26 cellular contexts compared by ENCODE assay signal in the genomic region with DNA sequence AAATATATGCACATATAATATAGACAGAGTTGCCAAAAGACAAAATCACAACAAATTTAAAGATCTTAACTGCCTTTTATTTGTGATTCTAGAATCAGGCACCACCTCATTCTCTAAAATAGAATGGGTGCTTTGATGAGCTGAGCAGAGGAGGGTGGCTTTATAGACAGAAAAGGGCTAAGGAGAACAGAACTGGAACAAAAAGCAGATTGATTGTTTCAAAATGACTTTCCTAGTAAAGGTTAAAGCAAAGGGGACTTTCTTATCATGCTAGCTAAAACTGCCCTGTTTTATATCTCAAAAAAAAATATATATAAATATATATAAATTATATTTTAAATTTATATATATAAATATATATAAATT.
DNase-seq lines count a peak whose midpoint lies in the region; ATAC-seq, FAIRE-seq and TF ChIP-seq lines count a peak whose summit lies in the region.
"Had no signal": no experiment of that assay in that cellular context is flagged by ENCODE, and none has a peak within 500 bp of the region (broad histone marks: within the 10 kb centered on the region; RNA-seq: fewer than 3 reads in every experiment).

No MANE protein-coding gene starts in this region.

- no peak overlapping the region for H4K91ac ChIP-seq in H9 (ENCODE audit: insufficient read length, low read depth, low read length)

- H2AFZ ChIP-seq in H9 (ENCODE audit: low read length), result no peak overlapping the region

- no peak overlapping the region for H3K23ac ChIP-seq in H9 (ENCODE audit: insufficient read length, low read depth, low read length)

- no peak overlapping the region for H2AK5ac ChIP-seq in H9 (ENCODE audit: insufficient read length, low read length)

- no peaks in the 10 kb centered on the region for H3K36me3 ChIP-seq in iPS-20b (ENCODE audit: insufficient read depth, low read depth, low read length)
- H3K36me3 ChIP-seq in prostate gland, result no peaks in the 10 kb centered on the region
- H3K36me3 ChIP-seq: BE2C; BLaER1 treated with 17β-estradiol and CSF1 and Interleukin-3, amounts not matched to agents 10 nM and 100 nM; HAP-1 had no signal

- H3K9me3 ChIP-seq in H9 (ENCODE audit: control insufficient read depth, low read depth, low read length) (no peaks in the 10 kb centered on the region), iPS-20b (ENCODE audit: insufficient read depth, low read depth, low read length) (no peaks in the 10 kb centered on the region), prostate gland (no peaks in the 10 kb centered on the region)
- H3K9me3 ChIP-seq: A549, BE2C had no signal

- no peaks in the 10 kb centered on the region for H3K27me3 Mint-ChIP-seq in H9 (ENCODE audit: low read depth)
- H3K27me3 Mint-ChIP-seq: CD4-positive, alpha-beta T cell; CD8-positive, alpha-beta memory T cell had no signal

- no peak overlapping the region for H3K14ac ChIP-seq in H9 (ENCODE audit: insufficient read depth, low read length)

- peak overlapping the region; percentile 58 for H3K27ac ChIP-seq in H9 (ENCODE audit: insufficient read length, low read depth, low read length)
- no peak overlapping the region for H3K27ac ChIP-seq in iPS-20b (ENCODE audit: low read length)
- no peak overlapping the region for H3K27ac ChIP-seq in prostate gland
- H3K27ac ChIP-seq: 22Rv1; A549; BLaER1 treated with 17β-estradiol and CSF1 and Interleukin-3, amounts not matched to agents 10 nM and 100 nM had no signal

- H3K27ac Mint-ChIP-seq in H9, result peak overlapping the region; percentile 89 to 98 (median 91); a peak in 5 of 7 replicates
- H3K27ac Mint-ChIP-seq: CD4-positive, alpha-beta T cell; CD8-positive, alpha-beta memory T cell; HFFc6 had no signal

- peak overlapping the region; percentile 26; the same call in 1 of the 2 replicates for H3K4me3 ChIP-seq in iPS-20b (ENCODE audit: low read length)
- H3K4me3 ChIP-seq in prostate gland, result no peak overlapping the region
- H3K4me3 ChIP-seq: A549; BLaER1 treated with 17β-estradiol and CSF1 and Interleukin-3, amounts not matched to agents 10 nM and 100 nM; HAP-1 had no signal

- H3K4me1 ChIP-seq in H9 (ENCODE audit: insufficient read depth, low read length) (peaks cover 9% of the 10 kb centered on the region), iPS-20b (ENCODE audit: insufficient read depth, low read length) (peaks cover 26% of the 10 kb centered on the region; the same call in 1 of the 2 replicates), prostate gland (replicated peaks) (no peaks in the 10 kb centered on the region)
- H3K4me1 ChIP-seq: A549; BE2C; BLaER1 treated with 17β-estradiol and CSF1 and Interleukin-3, amounts not matched to agents 10 nM and 100 nM had no signal

- H3K79me1 ChIP-seq in H9 (ENCODE audit: insufficient read depth, low read depth, low read length, poor library complexity, severe bottlenecking), result no peaks in the 10 kb centered on the region

- H3K56ac ChIP-seq in H9 (ENCODE audit: insufficient read length, low read depth, low read length), result no peak overlapping the region

- no peak overlapping the region for H4K8ac ChIP-seq in H9 (replicated peaks; ENCODE audit: insufficient read length, low read depth, low read length)

- ATAC-seq in GM19455 (IDR thresholded peaks at IDR 0.05; ENCODE audit: unreplicated experiment), result no peak
- ATAC-seq: A549 had no signal

- H2BK12ac ChIP-seq in H9 (ENCODE audit: insufficient read length, low read depth, low read length), result no peak overlapping the region

- peaks cover 8 to 11% (median 8%) of the 10 kb centered on the region in 3 experiments; a peak in 6 of 7 replicates for H3K36me3 Mint-ChIP-seq in H9 (ENCODE audit: insufficient read depth in 1 of 3, low read depth in 3 of 3)
- H3K36me3 Mint-ChIP-seq: CD14-positive monocyte; CD8-positive, alpha-beta memory T cell had no signal

- no peak overlapping the region for H2BK120ac ChIP-seq in H9 (ENCODE audit: low read depth, low read length, poor library complexity, severe bottlenecking)

- TF ChIP-seq CTCF in H9 (conservative IDR thresholded peaks at IDR 0.05), result no peak
- no peak for TF ChIP-seq CTCF in prostate gland (IDR thresholded peaks at IDR 0.05)

- no peak overlapping the region for H2BK20ac ChIP-seq in H9 (ENCODE audit: low read depth, low read length, poor library complexity, severe bottlenecking)

- H3K9ac ChIP-seq in H9 (ENCODE audit: extremely low read depth, insufficient read length, low read length) (no peak overlapping the region), iPS-20b (ENCODE audit: low read depth, low read length) (no peak overlapping the region)
- H3K9ac ChIP-seq: BLaER1 treated with 17β-estradiol and CSF1 and Interleukin-3, amounts not matched to agents 10 nM and 100 nM had no signal

- intact Hi-C loops in prostate gland (cut with DNase I), result no loop called here

- no peaks in the 10 kb centered on the region for H3K23me2 ChIP-seq in H9 (ENCODE audit: insufficient read length, low read depth, low read length, poor library complexity, severe bottlenecking)

- H3K4me3 Mint-ChIP-seq in H9, result no peak overlapping the region
- H3K4me3 Mint-ChIP-seq: CD14-positive monocyte; CD4-positive, alpha-beta T cell; CD8-positive, alpha-beta memory T cell; HFFc6 had no signal

- no peak for TF ChIP-seq POLR2A in prostate gland (IDR thresholded peaks at IDR 0.05)

- H2BK5ac ChIP-seq in H9 (ENCODE audit: insufficient read length, low read length), result no peak overlapping the region

- no peak overlapping the region for H2BK15ac ChIP-seq in H9 (ENCODE audit: low read depth, low read length)

- no peak overlapping the region for H4K5ac ChIP-seq in H9 (ENCODE audit: insufficient read length, low read depth, low read length)

- DNase-seq in H9 (no peak), NCI-H1694 treated with DMSO at 0.1 percent for 48 hours (lab: John Stamatoyannopoulos, UW) (no peak), prostate gland (ENCODE audit: low spot score) (no peak), NK-92 (lab: John Stamatoyannopoulos, UW; ENCODE audit: unreplicated experiment) (no peak)
- DNase-seq: ACHN; AML-193; BE2C; CD4-positive, alpha-beta T cell; CD8-positive, alpha-beta memory T cell; DMS 273 treated with DMSO at 0.1 percent for 48 hours; DMS79; EL; GF-D8; HFFc6 had no signal

- H3K9me3 Mint-ChIP-seq in H9, result peaks cover 6 to 14% of the 10 kb centered on the region in 2 experiments; a peak in 4 of 5 replicates
- H3K9me3 Mint-ChIP-seq: CD4-positive, alpha-beta T cell had no signal

- no peak overlapping the region for H3K4me2 ChIP-seq in H9 (ENCODE audit: insufficient read depth, insufficient read length, low read length)
- H3K4me2 ChIP-seq: A549; BLaER1 treated with 17β-estradiol and CSF1 and Interleukin-3, amounts not matched to agents 10 nM and 100 nM had no signal

- H3T11ph ChIP-seq in H9 (ENCODE audit: low read length), result no peak overlapping the region

- FAIRE-seq in A204.1 (lab: Jason Lieb, UNC), result peak; percentile 84
- peak; percentile 42 for FAIRE-seq in TTC549 (lab: Jason Lieb, UNC)
- FAIRE-seq: A549, D721Med, GM12891, GM18507 had no signal

- H3K4me1 Mint-ChIP-seq in H9, result peaks cover 41 to 42% of the 10 kb centered on the region in 2 experiments
- H3K4me1 Mint-ChIP-seq: CD14-positive monocyte; CD8-positive, alpha-beta memory T cell had no signal

- H3K27me3 ChIP-seq in H9 (ENCODE audit: insufficient read depth, low read length) (no peaks in the 10 kb centered on the region), iPS-20b (ENCODE audit: insufficient read depth, low read length) (no peaks in the 10 kb centered on the region), prostate gland (replicated peaks; ENCODE audit: insufficient read depth) (no peaks in the 10 kb centered on the region)
- H3K27me3 ChIP-seq: BE2C; BLaER1 treated with 17β-estradiol and CSF1 and Interleukin-3, amounts not matched to agents 10 nM and 100 nM had no signal

- no peaks in the 10 kb centered on the region for H4K20me1 ChIP-seq in H9 (ENCODE audit: control insufficient read depth, insufficient read depth, insufficient read length)
- H4K20me1 ChIP-seq: BLaER1 treated with 17β-estradiol and CSF1 and Interleukin-3, amounts not matched to agents 10 nM and 100 nM had no signal

- no peak overlapping the region for H3K4ac ChIP-seq in H9 (ENCODE audit: low read depth, low read length)

- no peaks in the 10 kb centered on the region; the same call in 1 of the 2 replicates for H3K79me2 ChIP-seq in H9 (ENCODE audit: insufficient read depth, low read length)

- H3K18ac ChIP-seq in H9 (ENCODE audit: insufficient read length, low read depth, low read length), result no peak overlapping the region
